Comparison of ENCODE assay signal across 1 cellular context in the genomic region with DNA sequence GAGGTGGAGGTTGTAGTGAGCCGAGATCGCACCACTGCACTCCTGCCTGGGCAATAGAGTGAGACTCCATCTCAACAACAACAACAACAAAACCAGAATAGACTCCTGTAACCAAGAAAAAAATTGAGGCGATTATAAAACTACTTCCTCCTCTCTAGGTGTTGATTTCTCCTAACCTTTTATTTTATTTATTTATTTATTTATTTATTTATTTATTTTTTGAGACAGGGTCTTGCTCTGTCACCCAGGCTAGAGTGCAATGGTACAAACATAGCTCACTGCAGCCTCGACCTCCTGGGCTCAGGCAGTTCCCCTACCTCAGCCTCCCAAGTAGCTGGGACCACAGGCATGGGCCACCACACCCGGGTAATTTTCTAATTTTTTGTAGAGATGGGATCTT.
A peak's percentile ranks its signal among the peaks of the same experiment; 100 is the strongest.
TF ChIP-seq lines count a peak whose summit lies in the region.

No MANE protein-coding gene starts in this region.

TF ChIP-seq in HEK293, 187 proteins besides CTCF, POLR2A, EP300 and RAD21 (continued from another document):
- TF ChIP-seq ZNF555 (tag by site-specific recombination; conservative IDR thresholded peaks at IDR 0.05), result peak; percentile 38
